Comparison of ENCODE assay signal across 9 cellular contexts in the genomic region with DNA sequence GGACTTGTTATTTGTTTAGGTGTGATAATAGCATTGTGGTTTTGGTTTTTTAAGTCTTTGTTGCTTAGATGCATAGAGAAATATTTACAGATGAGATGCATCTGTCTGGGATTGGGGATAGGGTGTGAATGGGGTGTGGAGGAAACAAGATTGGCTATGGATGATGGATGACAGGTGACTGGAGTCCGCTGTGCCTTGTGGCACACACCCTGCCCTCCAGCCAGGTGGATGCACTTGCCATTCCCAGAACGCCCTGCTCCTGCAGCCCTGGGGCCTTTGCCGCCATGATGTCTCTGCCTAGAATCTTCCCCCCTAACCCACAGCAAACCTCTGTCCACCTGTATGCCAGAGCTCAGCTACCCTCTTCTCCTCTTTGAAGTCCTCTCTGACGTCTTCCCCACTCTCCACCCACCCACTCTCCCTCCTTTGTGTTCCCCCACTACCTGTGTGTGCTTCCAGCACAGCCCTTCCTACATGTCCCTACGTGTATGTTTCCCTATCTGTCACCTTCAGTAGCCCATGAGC. TPM values are rescaled to one million over a fixed set of nuclear protein-coding genes. Genes with fewer than 3 reads are reported as not detected.
DNase-seq lines count a peak whose midpoint lies in the region; ATAC-seq lines count a peak whose summit lies in the region.
"Had no signal": no experiment of that assay in that cellular context is flagged by ENCODE, and none has a peak within 500 bp of the region (broad histone marks: within the 10 kb centered on the region; RNA-seq: fewer than 3 reads in every experiment).

No MANE protein-coding gene starts in this region.

- CTCF ChIA-PET in activated CD8-positive, alpha-beta memory T cell treated with anti-CD3 and anti-CD28 coated beads, Interleukin-2, amount 10 ng/mL, durations not matched to agents 7 days and 5 days (lab: Charles Lee), result interaction anchor here (0.6 to 2.5 kb wide), 46 partner anchors 8 to 812 kb away, joined by 3 to 63 read pairs (median 5); no protein-coding TSS in a partner anchor

- peak; percentile 11 for ATAC-seq in activated CD8-positive, alpha-beta memory T cell treated with anti-CD3 and anti-CD28 coated beads, Interleukin-2, amount 10 ng/mL, durations not matched to agents 7 days and 5 days
- ATAC-seq in effector memory CD8-positive, alpha-beta T cell (replicated peaks), result no peak
- ATAC-seq in stimulated activated memory B cell treated with anti-CD40 and anti-IgM and Interleukin-4, amounts not matched to agents 10 μg/mL and 1 μg/mL and 100 μg/mL, for 72 hours, result no peak
- ATAC-seq in GM18909 (IDR thresholded peaks at IDR 0.05; ENCODE audit: poor library complexity, unreplicated experiment) (no peak), GM18907 (IDR thresholded peaks at IDR 0.05; ENCODE audit: unreplicated experiment) (no peak)

- no peaks in the 10 kb centered on the region for H3K9me3 Mint-ChIP-seq in activated CD8-positive, alpha-beta memory T cell treated with anti-CD3 and anti-CD28 coated beads, Interleukin-2, amount 10 ng/mL, durations not matched to agents 7 days and 5 days (ENCODE audit: low read depth)
- no peaks in the 10 kb centered on the region for H3K9me3 Mint-ChIP-seq in effector memory CD8-positive, alpha-beta T cell
- no peaks in the 10 kb centered on the region for H3K9me3 Mint-ChIP-seq in stimulated activated memory B cell treated with anti-CD40 and anti-IgM and Interleukin-4, amounts not matched to agents 10 μg/mL and 1 μg/mL and 100 μg/mL, for 72 hours
- H3K9me3 Mint-ChIP-seq: activated naive CD4-positive, alpha-beta T cell treated with anti-CD3 and anti-CD28 coated beads, Interleukin-2, amount 50 U/mL, for 72 hours had no signal

- H3K4me1 Mint-ChIP-seq in activated CD8-positive, alpha-beta memory T cell treated with anti-CD3 and anti-CD28 coated beads, Interleukin-2, amount 10 ng/mL, durations not matched to agents 7 days and 5 days, result peaks cover 25% of the 10 kb centered on the region
- peaks cover 28 to 32% of the 10 kb centered on the region in 2 donors for H3K4me1 Mint-ChIP-seq in effector memory CD8-positive, alpha-beta T cell (ENCODE audit: low read depth in 2 of 2)
- H3K4me1 Mint-ChIP-seq in stimulated activated memory B cell treated with anti-CD40 and anti-IgM and Interleukin-4, amounts not matched to agents 10 μg/mL and 1 μg/mL and 100 μg/mL, for 72 hours, result peaks cover 33% of the 10 kb centered on the region

- no peak overlapping the region for H3K27ac Mint-ChIP-seq in activated CD8-positive, alpha-beta memory T cell treated with anti-CD3 and anti-CD28 coated beads, Interleukin-2, amount 10 ng/mL, durations not matched to agents 7 days and 5 days
- peak overlapping the region; percentile 86 for H3K27ac Mint-ChIP-seq in effector memory CD8-positive, alpha-beta T cell
- H3K27ac Mint-ChIP-seq in stimulated activated memory B cell treated with anti-CD40 and anti-IgM and Interleukin-4, amounts not matched to agents 10 μg/mL and 1 μg/mL and 100 μg/mL, for 72 hours, result peak overlapping the region; percentile 91

- no peaks in the 10 kb centered on the region for H3K36me3 Mint-ChIP-seq in activated CD8-positive, alpha-beta memory T cell treated with anti-CD3 and anti-CD28 coated beads, Interleukin-2, amount 10 ng/mL, durations not matched to agents 7 days and 5 days
- H3K36me3 Mint-ChIP-seq in effector memory CD8-positive, alpha-beta T cell (ENCODE audit: insufficient read depth), result no peaks in the 10 kb centered on the region
- no peaks in the 10 kb centered on the region for H3K36me3 Mint-ChIP-seq in stimulated activated memory B cell treated with anti-CD40 and anti-IgM and Interleukin-4, amounts not matched to agents 10 μg/mL and 1 μg/mL and 100 μg/mL, for 72 hours
- H3K36me3 Mint-ChIP-seq: activated naive CD4-positive, alpha-beta T cell treated with anti-CD3 and anti-CD28 coated beads, Interleukin-2, amount 50 U/mL, for 72 hours had no signal

- H3K27me3 Mint-ChIP-seq in activated CD8-positive, alpha-beta memory T cell treated with anti-CD3 and anti-CD28 coated beads, Interleukin-2, amount 10 ng/mL, durations not matched to agents 7 days and 5 days, result peaks cover 13% of the 10 kb centered on the region
- no peaks in the 10 kb centered on the region for H3K27me3 Mint-ChIP-seq in effector memory CD8-positive, alpha-beta T cell
- no peaks in the 10 kb centered on the region for H3K27me3 Mint-ChIP-seq in stimulated activated memory B cell treated with anti-CD40 and anti-IgM and Interleukin-4, amounts not matched to agents 10 μg/mL and 1 μg/mL and 100 μg/mL, for 72 hours

- peak overlapping the region; percentile 60 for H3K4me3 Mint-ChIP-seq in activated CD8-positive, alpha-beta memory T cell treated with anti-CD3 and anti-CD28 coated beads, Interleukin-2, amount 10 ng/mL, durations not matched to agents 7 days and 5 days
- peak overlapping the region; percentile 77 to 84 for H3K4me3 Mint-ChIP-seq in effector memory CD8-positive, alpha-beta T cell
- H3K4me3 Mint-ChIP-seq in stimulated activated memory B cell treated with anti-CD40 and anti-IgM and Interleukin-4, amounts not matched to agents 10 μg/mL and 1 μg/mL and 100 μg/mL, for 72 hours, result peak overlapping the region; percentile 64

- DNase-seq in activated CD8-positive, alpha-beta memory T cell treated with anti-CD3 and anti-CD28 coated beads, Interleukin-2, amount 10 ng/mL, durations not matched to agents 7 days and 5 days, result peak; percentile 39
- DNase-seq in activated CD8-positive, alpha-beta memory T cell treated with anti-CD3 and anti-CD28 coated beads, Interleukin-2, amount 50 U/mL, for 48 hours, result no peak
- DNase-seq in NCI-H2081 treated with DMSO at 0.1 percent for 48 hours (lab: John Stamatoyannopoulos, UW) (peak; percentile 78), inferior parietal cortex (ENCODE audit: extremely low spot score) (no peak)
- no peak for DNase-seq in effector memory CD8-positive, alpha-beta T cell

RNA-seq across cellular contexts. Expression of gene WNT11, which starts 54.7 kb away (rescaled TPM):
- total RNA-seq in activated CD8-positive, alpha-beta memory T cell treated with anti-CD3 and anti-CD28 coated beads, Interleukin-2, amount 10 ng/mL, durations not matched to agents 7 days and 5 days, result 1 to 10 TPM in 1 of 2 experiments, under 1 TPM in 1; 0.96 to 2.0 TPM

Comparison
In these comparisons a context has a peak if more than half of its experiments do, and no peak if none do; other contexts are left out.
1. DNase-seq: peak in activated CD8-positive, alpha-beta memory T cell treated with anti-CD3 and anti-CD28 coated beads, Interleukin-2, amount 10 ng/mL, durations not matched to agents 7 days and 5 days (single experiment) and NCI-H2081 treated with DMSO at 0.1 percent for 48 hours (single experiment); none in activated CD8-positive, alpha-beta memory T cell treated with anti-CD3 and anti-CD28 coated beads, Interleukin-2, amount 50 U/mL, for 48 hours (single experiment), effector memory CD8-positive, alpha-beta T cell (0 of 3) and inferior parietal cortex (single experiment).
2. Peak in every context shown above with its lines, with median percentiles within 50 percentile points of each other: H3K4me3 Mint-ChIP-seq.